Comparison of ENCODE assay signal across 8 cellular contexts in the genomic region with DNA sequence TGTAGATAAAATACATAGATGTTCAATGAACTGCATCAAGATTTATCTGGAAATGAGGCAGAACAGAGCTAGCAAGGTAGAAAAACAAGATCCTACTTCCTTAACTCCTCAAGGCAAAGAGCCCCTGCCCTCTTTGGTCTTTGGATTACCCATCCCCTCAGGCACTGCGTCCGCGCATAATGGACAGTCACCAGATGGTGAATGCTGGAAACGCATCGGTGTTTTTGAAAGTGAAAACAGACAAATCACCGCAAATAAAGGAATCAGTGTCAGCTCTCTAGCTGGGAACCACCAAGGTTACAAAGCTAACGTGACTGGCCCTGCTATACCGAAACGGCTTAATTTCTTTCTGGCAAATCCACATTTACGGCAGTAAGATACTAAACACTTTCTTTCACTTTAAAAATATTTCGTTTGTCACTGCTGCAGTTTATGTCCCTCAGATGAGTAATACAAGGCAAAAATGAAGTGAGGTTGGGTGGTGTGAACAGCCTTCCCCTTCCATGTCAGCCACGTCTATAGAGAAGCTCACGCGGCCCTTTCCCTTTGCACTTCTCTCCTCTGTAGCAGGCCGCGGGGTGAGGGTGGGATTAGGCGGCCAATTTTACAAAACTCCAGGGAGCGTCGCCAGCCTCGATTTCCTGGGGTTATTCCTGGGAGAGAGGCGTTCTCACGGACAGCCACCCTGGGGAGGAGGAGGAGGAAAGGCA. TPM values are rescaled to one million over a fixed set of nuclear protein-coding genes. Genes with fewer than 3 reads are reported as not detected.
DNase-seq lines count a peak whose midpoint lies in the region; ATAC-seq and TF ChIP-seq lines count a peak whose summit lies in the region.
"Had no signal": no experiment of that assay in that cellular context is flagged by ENCODE, and none has a peak within 500 bp of the region (broad histone marks: within the 10 kb centered on the region; RNA-seq: fewer than 3 reads in every experiment).

No MANE protein-coding gene starts in this region.

- H3K9me3 ChIP-seq in iPS-15b (ENCODE audit: control insufficient read depth, insufficient read depth, low read length) (no peaks in the 10 kb centered on the region), smooth muscle cell (replicated peaks; ENCODE audit: low read depth) (no peaks in the 10 kb centered on the region)

- no peaks in the 10 kb centered on the region for H3F3A ChIP-seq in smooth muscle cell (ENCODE audit: low read depth)

- peak overlapping the region; percentile 73 for H3K4me3 ChIP-seq in iPS-15b (ENCODE audit: low read depth, low read length)
- H3K4me3 ChIP-seq in smooth muscle cell = peak overlapping the region; percentile 40

- H3K27ac ChIP-seq in smooth muscle cell (ENCODE audit: low read depth) = no peak overlapping the region

- no peaks in the 10 kb centered on the region for H3K36me3 ChIP-seq in iPS-15b (ENCODE audit: control insufficient read depth, insufficient read depth, low read length)
- H3K36me3 ChIP-seq in smooth muscle cell (ENCODE audit: low read depth) = no peaks in the 10 kb centered on the region

- no peaks in the 10 kb centered on the region for H3K36me3 Mint-ChIP-seq in HFFc6 (ENCODE audit: low read depth)
- H3K36me3 Mint-ChIP-seq in activated T-helper 17 cell treated with anti-CD3 and anti-CD28 coated beads, Interleukin-2, amount 50 U/mL, for 72 hours (ENCODE audit: low read depth) = no peaks in the 10 kb centered on the region

- H3K4me2 ChIP-seq in smooth muscle cell = peak overlapping the region; percentile 79

- ATAC-seq in activated T-helper 17 cell treated with anti-CD3 and anti-CD28 coated beads, Interleukin-2, amount 50 U/mL, for 72 hours (replicated peaks) = peak; percentile 9
- ATAC-seq in GM18870 (IDR thresholded peaks at IDR 0.05; ENCODE audit: unreplicated experiment) = no peak

- TF ChIP-seq CTCF in HFFc6 (IDR thresholded peaks at IDR 0.05) (no peak), smooth muscle cell (IDR thresholded peaks at IDR 0.05; ENCODE audit: borderline replicate concordance, insufficient read depth, poor library complexity, severe bottlenecking) (no peak)

- H3K27me3 Mint-ChIP-seq in HFFc6 (ENCODE audit: insufficient read depth) = peaks cover 11% of the 10 kb centered on the region; the same call in 1 of the 2 replicates
- H3K27me3 Mint-ChIP-seq in activated T-helper 17 cell treated with anti-CD3 and anti-CD28 coated beads, Interleukin-2, amount 50 U/mL, for 72 hours = peaks cover 51% of the 10 kb centered on the region

- peaks cover 47% of the 10 kb centered on the region for H3K27me3 ChIP-seq in iPS-15b (ENCODE audit: control insufficient read depth, insufficient read depth, low read length)
- peaks cover 64% of the 10 kb centered on the region for H3K27me3 ChIP-seq in smooth muscle cell (ENCODE audit: low read depth)

- H3K79me2 ChIP-seq in smooth muscle cell (ENCODE audit: low read depth) = no peaks in the 10 kb centered on the region

- no peaks in the 10 kb centered on the region for H4K20me1 ChIP-seq in smooth muscle cell (ENCODE audit: low read depth)

- 16% methylated on average over 20 of the region's 22 CpGs for WGBS in smooth muscle cell (ENCODE audit: low lambda C conversion rate)

- no peak overlapping the region for H2AFZ ChIP-seq in smooth muscle cell (ENCODE audit: low read depth)

- H3K4me1 Mint-ChIP-seq in HFFc6 (ENCODE audit: low read depth) = peaks cover 5% of the 10 kb centered on the region; the same call in 1 of the 2 replicates
- H3K4me1 Mint-ChIP-seq in activated T-helper 17 cell treated with anti-CD3 and anti-CD28 coated beads, Interleukin-2, amount 50 U/mL, for 72 hours = no peaks in the 10 kb centered on the region

- DNase-seq in HFFc6 (no peak), smooth muscle cell (lab: John Stamatoyannopoulos, UW; ENCODE audit: unreplicated experiment) (no peak), NCI-H510A treated with DMSO at 0.1 percent for 48 hours (lab: John Stamatoyannopoulos, UW) (no peak), COR-L47 (lab: John Stamatoyannopoulos, UW) (no peak)
- DNase-seq: cerebellar nuclear complex had no signal

- peaks cover 2% of the 10 kb centered on the region for H3K4me1 ChIP-seq in iPS-15b (ENCODE audit: control insufficient read depth, insufficient read depth, low read length)
- peaks cover 3% of the 10 kb centered on the region for H3K4me1 ChIP-seq in smooth muscle cell (ENCODE audit: low read depth)

- H3K27ac Mint-ChIP-seq in HFFc6 = no peak overlapping the region
- H3K27ac Mint-ChIP-seq in activated T-helper 17 cell treated with anti-CD3 and anti-CD28 coated beads, Interleukin-2, amount 50 U/mL, for 72 hours = no peak overlapping the region

- peak overlapping the region; percentile 56 for H3K4me3 Mint-ChIP-seq in HFFc6
- peak overlapping the region; percentile 63 for H3K4me3 Mint-ChIP-seq in activated T-helper 17 cell treated with anti-CD3 and anti-CD28 coated beads, Interleukin-2, amount 50 U/mL, for 72 hours

- H3K9ac ChIP-seq in iPS-15b (ENCODE audit: low read depth, low read length) (no peak overlapping the region), smooth muscle cell (ENCODE audit: low read depth) (no peak overlapping the region)

- H3K9me3 Mint-ChIP-seq in HFFc6 = peaks cover 26% of the 10 kb centered on the region
- no peaks in the 10 kb centered on the region for H3K9me3 Mint-ChIP-seq in activated T-helper 17 cell treated with anti-CD3 and anti-CD28 coated beads, Interleukin-2, amount 50 U/mL, for 72 hours

RNA-seq across cellular contexts. Expression of a gene that starts 0.6 kb away (rescaled TPM):
- not detected for total RNA-seq in HFFc6 (2021; fragmentation: NEBNext Ultra II Directional; extraction: Animal tissue kit (Norgen Biotek cat#: 25700))
- total RNA-seq in activated T-helper 17 cell treated with anti-CD3 and anti-CD28 coated beads, Interleukin-2, amount 50 U/mL, for 72 hours = not detected
- total RNA-seq in smooth muscle cell = not detected in 2 replicates
- polyA plus RNA-seq in smooth muscle cell = not detected in 2 replicates
